In genomic region chr10:130717088-130717487, GRCh38 we compare ENCODE assay signal across 17 cellular contexts.
DNase-seq lines count a peak whose midpoint lies in the region; ATAC-seq and TF ChIP-seq lines count a peak whose summit lies in the region.
"Had no signal": no experiment of that assay in that cellular context is flagged by ENCODE, and none has a peak within 500 bp of the region (broad histone marks: within the 10 kb centered on the region; RNA-seq: fewer than 3 reads in every experiment).

No MANE protein-coding gene starts in this region.

- intact Hi-C loops in psoas muscle (cut with DNase I) = no loop called here

- no peaks in the 10 kb centered on the region for H4K20me1 ChIP-seq in BLaER1

- H3K27me3 ChIP-seq in BLaER1 (no peaks in the 10 kb centered on the region), mesendoderm (ENCODE audit: insufficient read depth, low read length, poor library complexity) (no peaks in the 10 kb centered on the region), psoas muscle (ENCODE audit: insufficient read depth in 3 of 3, low read length in 2 of 3) (peaks cover 0 to 7% (median 2%) of the 10 kb centered on the region in 3 donors)

- peaks cover 16% of the 10 kb centered on the region for H3K27me3 Mint-ChIP-seq in progenitor cell of endocrine pancreas
- H3K27me3 Mint-ChIP-seq: CD4-positive, CD25-positive, alpha-beta regulatory T cell; CD8-positive, alpha-beta memory T cell had no signal

- no peak overlapping the region for H3K9ac ChIP-seq in BLaER1
- H3K9ac ChIP-seq in mesendoderm (ENCODE audit: low read length) = no peak overlapping the region
- H3K9ac ChIP-seq: GM23248 had no signal

- H3K4me3 Mint-ChIP-seq in progenitor cell of endocrine pancreas (ENCODE audit: low read depth) = no peak overlapping the region
- H3K4me3 Mint-ChIP-seq: CD8-positive, alpha-beta memory T cell had no signal

- WGBS in mesendoderm (ENCODE audit: extremely low coverage, insufficient coverage, low lambda C conversion rate) = no CpG with 5 or more reads among the region's 7 CpGs
- 52 to 65% (median 61%) methylated on average over 7 of the region's 7 CpGs for WGBS in psoas muscle, 3 donors

- no peaks in the 10 kb centered on the region for H3K4me1 Mint-ChIP-seq in progenitor cell of endocrine pancreas (ENCODE audit: low read depth)
- H3K4me1 Mint-ChIP-seq: CD8-positive, alpha-beta memory T cell had no signal

- H3K4me3 ChIP-seq in BLaER1 (no peak overlapping the region), LNCaP clone FGC (ENCODE audit: low read depth, low read length) (no peak overlapping the region), mesendoderm (ENCODE audit: low read length) (no peak overlapping the region), psoas muscle (no peak overlapping the region)
- H3K4me3 ChIP-seq: GM23248, K562 had no signal

- no peak overlapping the region for H3K27ac ChIP-seq in BLaER1
- H3K27ac ChIP-seq in mesendoderm (ENCODE audit: low read depth, low read length) = no peak overlapping the region
- no peak overlapping the region for H3K27ac ChIP-seq in psoas muscle
- H3K27ac ChIP-seq: GM23248, HL-60 had no signal

- H3K36me3 ChIP-seq in BLaER1 (no peaks in the 10 kb centered on the region), mesendoderm (ENCODE audit: control insufficient read depth, insufficient read depth, low read length) (no peaks in the 10 kb centered on the region), psoas muscle (ENCODE audit: insufficient read depth in 1 of 2, low read depth in 1 of 2) (no peaks in the 10 kb centered on the region)

- no peak overlapping the region for H2BK15ac ChIP-seq in mesendoderm (replicated peaks; ENCODE audit: low read depth)

- H3K4me1 ChIP-seq in BLaER1 = peaks cover 84% of the 10 kb centered on the region
- H3K4me1 ChIP-seq in mesendoderm (ENCODE audit: control insufficient read depth, low read depth, low read length) = no peaks in the 10 kb centered on the region
- H3K4me1 ChIP-seq in psoas muscle = no peaks in the 10 kb centered on the region
- H3K4me1 ChIP-seq: Caco-2 had no signal

- H2BK5ac ChIP-seq in mesendoderm (ENCODE audit: low read length) = no peak overlapping the region

- no peak overlapping the region for H3K56ac ChIP-seq in mesendoderm (ENCODE audit: low read length)

- H3K18ac ChIP-seq in mesendoderm (ENCODE audit: low read length) = no peak overlapping the region

- H3K27ac Mint-ChIP-seq in progenitor cell of endocrine pancreas = no peak overlapping the region
- H3K27ac Mint-ChIP-seq: CD4-positive, CD25-positive, alpha-beta regulatory T cell; CD8-positive, alpha-beta memory T cell had no signal

- H3K23ac ChIP-seq in mesendoderm (ENCODE audit: low read length) = no peak overlapping the region

- H3K79me1 ChIP-seq in mesendoderm (ENCODE audit: low read length) = no peaks in the 10 kb centered on the region

- no peak overlapping the region for H4K8ac ChIP-seq in mesendoderm (ENCODE audit: low read depth, low read length)

- H3K36me3 Mint-ChIP-seq in progenitor cell of endocrine pancreas (ENCODE audit: insufficient read depth) = no peaks in the 10 kb centered on the region
- H3K36me3 Mint-ChIP-seq: CD4-positive, CD25-positive, alpha-beta regulatory T cell; CD8-positive, alpha-beta memory T cell had no signal

- H3K9me3 ChIP-seq in BLaER1 (no peaks in the 10 kb centered on the region), psoas muscle (no peaks in the 10 kb centered on the region)
- H3K9me3 ChIP-seq: Caco-2 had no signal

- H3K79me2 ChIP-seq in mesendoderm (ENCODE audit: control insufficient read depth, insufficient read depth, low read length) = no peaks in the 10 kb centered on the region

- DNase-seq in LNCaP clone FGC (ENCODE audit: low read depth) (no peak), mesendoderm (peak; percentile 14), progenitor cell of endocrine pancreas (ENCODE audit: low spot score, unreplicated experiment) (no peak), GM20000 (ENCODE audit: low spot score) (no peak), psoas muscle (no peak)
- DNase-seq: AML-193; C1 segment of cervical spinal cord; Caco-2; CD4-positive, CD25-positive, alpha-beta regulatory T cell; CD8-positive, alpha-beta memory T cell; GM23248; HCEC 1CT; IMR-90 had no signal

- H2AK5ac ChIP-seq in mesendoderm (ENCODE audit: low read length) = no peak overlapping the region

- H2BK120ac ChIP-seq in mesendoderm (ENCODE audit: low read depth, low read length) = no peak overlapping the region

- ATAC-seq in psoas muscle (no peak), HG03342 (IDR thresholded peaks at IDR 0.05; ENCODE audit: unreplicated experiment) (no peak)
- ATAC-seq: K562 had no signal

- no peaks in the 10 kb centered on the region for H3K9me3 Mint-ChIP-seq in progenitor cell of endocrine pancreas (ENCODE audit: low read depth)

- peak; percentile 15; the same call in 1 of the 2 replicates for TF ChIP-seq CTCF in LNCaP clone FGC (IDR thresholded peaks at IDR 0.05; ENCODE audit: control insufficient read depth, extremely low read depth, insufficient read depth)
- TF ChIP-seq CTCF in progenitor cell of endocrine pancreas (IDR thresholded peaks at IDR 0.05; ENCODE audit: unreplicated experiment) = peak; percentile 7
- TF ChIP-seq CTCF in GM20000 (IDR thresholded peaks at IDR 0.05; ENCODE audit: extremely low read depth, missing control alignments) = no peak
- TF ChIP-seq CTCF in psoas muscle (IDR thresholded peaks at IDR 0.05) = no peak

- no peak overlapping the region for H4K5ac ChIP-seq in mesendoderm (ENCODE audit: low read length)

- H3K4me2 ChIP-seq in BLaER1 (peak overlapping the region; percentile 78), mesendoderm (ENCODE audit: low read length) (no peak overlapping the region)

- H3K4ac ChIP-seq in mesendoderm (ENCODE audit: low read depth, low read length) = no peak overlapping the region

Comparison
In these comparisons a context has a peak if more than half of its experiments do, and no peak if none do; other contexts are left out.
1. CTCF ChIP-seq: peak in LNCaP clone FGC (single experiment) and progenitor cell of endocrine pancreas (single experiment); none in GM20000 (single experiment) and psoas muscle (single experiment).